In the genomic region with DNA sequence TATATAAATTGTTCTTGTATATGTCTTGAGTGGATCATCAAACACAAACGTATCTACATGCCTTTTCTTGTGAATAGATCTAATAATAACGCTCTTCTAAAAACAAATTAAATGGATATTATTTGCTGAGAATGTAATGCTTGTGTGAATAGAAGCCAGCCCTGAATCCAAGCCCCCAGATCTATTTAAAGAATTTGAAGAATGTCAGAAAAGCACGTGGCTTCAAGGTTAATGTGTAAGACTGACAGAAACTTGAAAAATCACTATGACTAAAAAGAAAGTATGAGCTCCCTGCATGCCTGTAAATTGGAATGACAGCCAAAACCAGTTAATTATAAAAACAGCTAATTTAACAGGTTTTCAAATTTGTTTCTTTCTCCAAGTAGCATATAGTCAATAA, we compare ENCODE assay signal across 22 cellular contexts. TPM values are rescaled to one million over a fixed set of nuclear protein-coding genes. Genes with fewer than 3 reads are reported as not detected.
DNase-seq lines count a peak whose midpoint lies in the region; ATAC-seq and TF ChIP-seq lines count a peak whose summit lies in the region.
"Had no signal": no experiment of that assay in that cellular context is flagged by ENCODE, and none has a peak within 500 bp of the region (broad histone marks: within the 10 kb centered on the region; RNA-seq: fewer than 3 reads in every experiment).

No MANE protein-coding gene starts in this region.

- no peak overlapping the region for H3K14ac ChIP-seq in neuronal stem cell (ENCODE audit: low read length)

- H3K4me3 Mint-ChIP-seq in Caco-2 (ENCODE audit: unreplicated experiment): no peak overlapping the region
- H3K4me3 Mint-ChIP-seq: activated CD8-positive, alpha-beta T cell treated with anti-CD3 and anti-CD28 coated beads, Interleukin-2, amount 10 ng/mL, durations not matched to agents 7 days and 5 days; activated T-helper 17 cell treated with anti-CD3 and anti-CD28 coated beads, Interleukin-2, amount 50 U/mL, for 72 hours; stimulated activated naive CD8-positive, alpha-beta T cell treated with anti-CD3 and anti-CD28 coated beads, Interleukin-15, amount 100 ng/mL, for 72 hours; T-cell had no signal

- DNase-seq in Caco-2 (no peak), NT2/D1 (ENCODE audit: low read depth, low spot score) (peak; percentile 6), fibroblast of the aortic adventitia (ENCODE audit: low read depth) (peak; percentile 12), neuronal stem cell (ENCODE audit: low spot score) (no peak), HUDEP-2 (lab: John Stamatoyannopoulos, UW; ENCODE audit: unreplicated experiment in 76 of 76) (no peak), activated T-cell treated with anti-CD3 and anti-CD28 coated beads for 4 hours (no peak), Peyer's patch (no peak)
- DNase-seq: activated CD8-positive, alpha-beta T cell treated with anti-CD3 and anti-CD28 coated beads, Interleukin-2, amount 10 ng/mL, durations not matched to agents 7 days and 5 days; AML-193; anterior cingulate cortex; dorsolateral prefrontal cortex; left lung; MV-4-11; NCI-H748 treated with DMSO at 0.1 percent for 48 hours; psoas muscle; RPMI8226; stimulated activated CD4-positive, alpha-beta T cell treated with anti-CD3 and anti-CD28 coated beads, Interleukin-15, amount 100 ng/mL, for 24 hours; stimulated activated naive CD8-positive, alpha-beta T cell treated with anti-CD3 and anti-CD28 coated beads, Interleukin-15, amount 100 ng/mL, for 72 hours; T-cell had no signal

- H3K4me1 ChIP-seq in Caco-2: peaks cover 15% of the 10 kb centered on the region
- H3K4me1 ChIP-seq in NT2/D1 (ENCODE audit: insufficient read depth, insufficient read length): no peaks in the 10 kb centered on the region
- H3K4me1 ChIP-seq in neuronal stem cell (ENCODE audit: control insufficient read depth in 2 of 2, insufficient read depth in 1 of 2, low read depth in 1 of 2, low read length in 2 of 2): peaks cover 3 to 9% of the 10 kb centered on the region in 2 donors
- H3K4me1 ChIP-seq in Peyer's patch: no peaks in the 10 kb centered on the region
- H3K4me1 ChIP-seq: left lung had no signal

- no CpG with 5 or more reads among the region's 3 CpGs for WGBS in neuronal stem cell (ENCODE audit: extremely low coverage in 2 of 2, insufficient read length in 2 of 2, insufficient replicate concordance in 1 of 2), 2 donors

- no peak for TF ChIP-seq POLR2A in Peyer's patch (IDR thresholded peaks at IDR 0.05)

- H3K27ac Mint-ChIP-seq in Caco-2 (ENCODE audit: unreplicated experiment): peak overlapping the region; percentile 68
- H3K27ac Mint-ChIP-seq: activated CD8-positive, alpha-beta T cell treated with anti-CD3 and anti-CD28 coated beads, Interleukin-2, amount 10 ng/mL, durations not matched to agents 7 days and 5 days; activated T-helper 17 cell treated with anti-CD3 and anti-CD28 coated beads, Interleukin-2, amount 50 U/mL, for 72 hours; stimulated activated naive CD8-positive, alpha-beta T cell treated with anti-CD3 and anti-CD28 coated beads, Interleukin-15, amount 100 ng/mL, for 72 hours; T-cell had no signal

- H3K36me3 Mint-ChIP-seq in Caco-2 (ENCODE audit: insufficient read depth, unreplicated experiment): no peaks in the 10 kb centered on the region
- H3K36me3 Mint-ChIP-seq: T-cell had no signal

- no peaks in the 10 kb centered on the region for H3K9me3 Mint-ChIP-seq in Caco-2 (ENCODE audit: unreplicated experiment)
- H3K9me3 Mint-ChIP-seq: activated T-helper 17 cell treated with anti-CD3 and anti-CD28 coated beads, Interleukin-2, amount 50 U/mL, for 72 hours; stimulated activated naive CD8-positive, alpha-beta T cell treated with anti-CD3 and anti-CD28 coated beads, Interleukin-15, amount 100 ng/mL, for 72 hours; T-cell had no signal

- H3K27ac ChIP-seq in neuronal stem cell (replicated peaks; ENCODE audit: low read length): no peak overlapping the region
- no peak overlapping the region for H3K27ac ChIP-seq in Peyer's patch
- H3K27ac ChIP-seq: dorsolateral prefrontal cortex, esophagus muscularis mucosa, left lung, psoas muscle had no signal

- H2BK15ac ChIP-seq in neuronal stem cell (ENCODE audit: low read length): no peak overlapping the region

- no peaks in the 10 kb centered on the region for H3K36me3 ChIP-seq in Caco-2 (ENCODE audit: control insufficient read depth, insufficient read depth, low read length)
- H3K36me3 ChIP-seq in NT2/D1 (ENCODE audit: insufficient read depth, insufficient read length, low read length): no peaks in the 10 kb centered on the region
- no peaks in the 10 kb centered on the region for H3K36me3 ChIP-seq in neuronal stem cell (replicated peaks in 1 of 2; ENCODE audit: control insufficient read depth in 2 of 2, insufficient read depth in 2 of 2, low read length in 2 of 2)
- no peaks in the 10 kb centered on the region for H3K36me3 ChIP-seq in Peyer's patch
- H3K36me3 ChIP-seq: esophagus muscularis mucosa, left lung had no signal

- H3K9me3 ChIP-seq in Caco-2 (no peaks in the 10 kb centered on the region), NT2/D1 (ENCODE audit: insufficient read depth, low read length) (no peaks in the 10 kb centered on the region), neuronal stem cell (replicated peaks in 1 of 2; ENCODE audit: control insufficient read depth in 2 of 2, insufficient read depth in 1 of 2, low read depth in 1 of 2, low read length in 2 of 2) (no peaks in the 10 kb centered on the region), Peyer's patch (no peaks in the 10 kb centered on the region)
- H3K9me3 ChIP-seq: esophagus muscularis mucosa, left lung, psoas muscle had no signal

- no peak overlapping the region for H2BK5ac ChIP-seq in neuronal stem cell (ENCODE audit: low read length)

- no peak overlapping the region for H3K18ac ChIP-seq in neuronal stem cell (ENCODE audit: low read length)

- H3K23ac ChIP-seq in neuronal stem cell (ENCODE audit: low read depth, low read length, poor library complexity): no peak overlapping the region

- H2BK120ac ChIP-seq in neuronal stem cell (ENCODE audit: low read depth, low read length): no peak overlapping the region

- no peak for ATAC-seq in HG03439 (IDR thresholded peaks at IDR 0.05; ENCODE audit: unreplicated experiment)
- ATAC-seq: activated CD8-positive, alpha-beta T cell treated with anti-CD3 and anti-CD28 coated beads, Interleukin-2, amount 10 ng/mL, durations not matched to agents 7 days and 5 days; activated T-helper 17 cell treated with anti-CD3 and anti-CD28 coated beads, Interleukin-2, amount 50 U/mL, for 72 hours; left lung; psoas muscle; stimulated activated naive CD8-positive, alpha-beta T cell treated with anti-CD3 and anti-CD28 coated beads, Interleukin-15, amount 100 ng/mL, for 72 hours; T-cell had no signal

- CTCF ChIA-PET in Caco-2 (lab: Charles Lee): interaction anchor here (0.6 kb wide), 1 partner anchor 123 kb away, joined by 4 read pairs; no protein-coding TSS in a partner anchor

- no peak overlapping the region for H3K4me2 ChIP-seq in neuronal stem cell (ENCODE audit: insufficient read depth, low read length, poor library complexity, severe bottlenecking)

- no peak overlapping the region for H3K4me3 ChIP-seq in Caco-2 (ENCODE audit: low read depth, low read length)
- H3K4me3 ChIP-seq in NT2/D1 (ENCODE audit: insufficient read length, low read depth): no peak overlapping the region
- H3K4me3 ChIP-seq in fibroblast of the aortic adventitia (ENCODE audit: low read depth, low read length): no peak overlapping the region
- H3K4me3 ChIP-seq in neuronal stem cell (ENCODE audit: low read length in 2 of 2): no peak overlapping the region
- no peak overlapping the region for H3K4me3 ChIP-seq in Peyer's patch
- H3K4me3 ChIP-seq: dorsolateral prefrontal cortex, esophagus muscularis mucosa, left lung, psoas muscle had no signal

- no peak overlapping the region for H3K4ac ChIP-seq in neuronal stem cell (ENCODE audit: low read length)

- no peaks in the 10 kb centered on the region for H3K27me3 Mint-ChIP-seq in Caco-2 (ENCODE audit: insufficient read depth, unreplicated experiment)
- H3K27me3 Mint-ChIP-seq: activated T-helper 17 cell treated with anti-CD3 and anti-CD28 coated beads, Interleukin-2, amount 50 U/mL, for 72 hours; stimulated activated naive CD8-positive, alpha-beta T cell treated with anti-CD3 and anti-CD28 coated beads, Interleukin-15, amount 100 ng/mL, for 72 hours had no signal

- intact Hi-C loops in Caco-2 (cut with micrococcal nuclease; ENCODE audit: unreplicated experiment): no loop called here

- H3K27me3 ChIP-seq in Caco-2 (replicated peaks; ENCODE audit: control insufficient read depth, insufficient read depth, low read length): no peaks in the 10 kb centered on the region
- H3K27me3 ChIP-seq in NT2/D1 (ENCODE audit: insufficient read depth, insufficient read length): no peaks in the 10 kb centered on the region
- H3K27me3 ChIP-seq in neuronal stem cell (ENCODE audit: control insufficient read depth in 3 of 3, insufficient read depth in 3 of 3, low read depth in 1 of 3, low read length in 3 of 3): no peaks in the 10 kb centered on the region
- no peaks in the 10 kb centered on the region for H3K27me3 ChIP-seq in Peyer's patch
- H3K27me3 ChIP-seq: dorsolateral prefrontal cortex, esophagus muscularis mucosa, left lung had no signal

- no peak overlapping the region for H4K91ac ChIP-seq in neuronal stem cell (ENCODE audit: low read depth, low read length, poor library complexity)

- H4K8ac ChIP-seq in neuronal stem cell (ENCODE audit: low read depth, low read length): no peak overlapping the region

- no peak overlapping the region for H2AK5ac ChIP-seq in neuronal stem cell (ENCODE audit: low read depth, low read length)

- POLR2A ChIA-PET in Caco-2 (lab: Charles Lee): no interaction called here

- peaks cover 15% of the 10 kb centered on the region for H3K4me1 Mint-ChIP-seq in Caco-2 (ENCODE audit: low read depth, unreplicated experiment)
- H3K4me1 Mint-ChIP-seq: activated T-helper 17 cell treated with anti-CD3 and anti-CD28 coated beads, Interleukin-2, amount 50 U/mL, for 72 hours; stimulated activated naive CD8-positive, alpha-beta T cell treated with anti-CD3 and anti-CD28 coated beads, Interleukin-15, amount 100 ng/mL, for 72 hours; T-cell had no signal

- no peaks in the 10 kb centered on the region for H3K79me1 ChIP-seq in neuronal stem cell (ENCODE audit: low read depth, low read length)

- BruUV-seq in Caco-2 (replicated peaks; lab: Mats Ljungman, UMichigan): no TSS peak

- no peak overlapping the region for H2BK12ac ChIP-seq in neuronal stem cell (ENCODE audit: low read length)

- no peak overlapping the region for H3K9ac ChIP-seq in NT2/D1 (ENCODE audit: insufficient read length, low read depth)
- H3K9ac ChIP-seq in neuronal stem cell (ENCODE audit: low read depth, low read length, poor library complexity): no peak overlapping the region

- H2AFZ ChIP-seq in neuronal stem cell (ENCODE audit: low read length): peak overlapping the region; percentile 31

- TF ChIP-seq CTCF in Caco-2 (IDR thresholded peaks at IDR 0.05; ENCODE audit: insufficient read depth in 1 of 2, low read depth in 1 of 2, low read length in 1 of 2, severe bottlenecking in 1 of 2, unreplicated experiment in 1 of 2) (no peak), fibroblast of the aortic adventitia (IDR thresholded peaks at IDR 0.05; ENCODE audit: insufficient read depth, low read length) (no peak), Peyer's patch (IDR thresholded peaks at IDR 0.05) (no peak)

RNA-seq across cellular contexts. Expression of a gene that starts 43.2 kb away (rescaled TPM):
- not detected in 2 replicates for total RNA-seq in Caco-2 (2022)
- total RNA-seq in fibroblast of the aortic adventitia (ENCODE audit: low replicate concordance): 1.9 and 7.3 TPM in 2 replicates
- 3.3 TPM for polyA plus RNA-seq in neuronal stem cell (2013, experiment 1 of 2)
- polyA plus RNA-seq in neuronal stem cell (2013, experiment 2 of 2): 3.3 TPM
- 10 to 100 TPM in 1 of 4 donors, 1 to 10 TPM in 3; 3.5 to 27.2 (median 4.1) TPM for total RNA-seq in Peyer's patch
- total RNA-seq: activated CD8-positive, alpha-beta T cell treated with anti-CD3 and anti-CD28 coated beads, Interleukin-2, amount 10 ng/mL, durations not matched to agents 7 days and 5 days had no signal

Comparison
In these comparisons a context has a peak if more than half of its experiments do, and no peak if none do; other contexts are left out.
1. DNase-seq: peak in NT2/D1 (single experiment) and fibroblast of the aortic adventitia (single experiment); none in Caco-2 (0 of 2), neuronal stem cell (single experiment), HUDEP-2 (0 of 76), activated T-cell treated with anti-CD3 and anti-CD28 coated beads for 4 hours (single experiment) and Peyer's patch (0 of 3).